ENCODE assay signal across 13 cellular contexts in genomic region chr4:185405296-185405999, GRCh38. TPM values are rescaled to one million over a fixed set of nuclear protein-coding genes. Genes with fewer than 3 reads are reported as not detected.
DNase-seq lines count a peak whose midpoint lies in the region; ATAC-seq, FAIRE-seq and TF ChIP-seq lines count a peak whose summit lies in the region.
"Had no signal": no experiment of that assay in that cellular context is flagged by ENCODE, and none has a peak within 500 bp of the region (broad histone marks: within the 10 kb centered on the region; RNA-seq: fewer than 3 reads in every experiment).

No MANE protein-coding gene starts in this region.

- DNase-seq in NCI-H82 (lab: John Stamatoyannopoulos, UW) (peak; percentile 5), NCI-H82 treated with DMSO at 0.1 percent for 48 hours (lab: John Stamatoyannopoulos, UW; ENCODE audit: unreplicated experiment) (no peak), pancreas (no peak), SHP77 treated with DMSO at 0.1 percent for 48 hours (lab: John Stamatoyannopoulos, UW) (no peak), HuH-7 (ENCODE audit: low spot score) (no peak)
- DNase-seq in activated CD4-positive, alpha-beta T cell treated with anti-CD3 and anti-CD28 coated beads, Interleukin-2, amount 50 U/mL, for 4 hours, result no peak
- DNase-seq: DMS 273 treated with DMSO at 0.1 percent for 48 hours; islet precursor cell; NCI-H774; stimulated activated naive CD4-positive, alpha-beta T cell treated with Interleukin-2 at 50 U/mL for 16 hours had no signal

- no peak overlapping the region for H3K4me3 ChIP-seq in pancreas

- FAIRE-seq in pancreas (lab: Jason Lieb, UNC), result no peak

- no peaks in the 10 kb centered on the region for H3K27me3 ChIP-seq in pancreas

- TF ChIP-seq CTCF in pancreas (IDR thresholded peaks at IDR 0.05), result no peak

- peak; percentile 54 for ATAC-seq in HG02623 (IDR thresholded peaks at IDR 0.05; ENCODE audit: unreplicated experiment)
- peak; percentile 67 for ATAC-seq in HG03571 (IDR thresholded peaks at IDR 0.05; ENCODE audit: unreplicated experiment)
- ATAC-seq in pancreas, result peak; percentile 57 to 85 (median 76)

- no peaks in the 10 kb centered on the region for H3K9me3 ChIP-seq in pancreas

- intact Hi-C loops in pancreas (cut with DNase I), result no loop called here

- peaks cover 0 to 7% (median 0%) of the 10 kb centered on the region in 3 donors for H3K36me3 ChIP-seq in pancreas

- 45 to 49% methylated on average over 6 of the region's 6 CpGs for WGBS in pancreas, 2 donors

- H3K27ac ChIP-seq in pancreas, result peak overlapping the region in 2 of 4 donors; percentile 57 to 67
- H3K27ac ChIP-seq: 22Rv1 had no signal

- peaks cover 0 to 14% (median 5%) of the 10 kb centered on the region in 3 donors for H3K4me1 ChIP-seq in pancreas

RNA-seq across cellular contexts. Expression of gene ANKRD37, which starts 8.8 kb away (rescaled TPM):
- total RNA-seq in pancreas, result 10 to 100 TPM in 2 of 6 donors, 1 to 10 TPM in 4; 4.8 to 13.5 (median 8.6) TPM
- polyA plus RNA-seq in pancreas, result 10 to 100 TPM; 11.5 to 15.3 TPM

RNA-seq across cellular contexts. Expression of gene LRP2BP, which starts 9.7 kb away (rescaled TPM):
- 1 to 10 TPM in 3 of 6 donors, under 1 TPM in 3; 0.79 to 1.2 (median 1.00) TPM for total RNA-seq in pancreas
- polyA plus RNA-seq in pancreas, result 1 to 10 TPM in 1 of 2 donors, under 1 TPM in 1; 0.72 to 2.1 TPM

RNA-seq across cellular contexts. Expression of gene UFSP2, which starts 20.3 kb away (rescaled TPM):
- total RNA-seq in pancreas, result 10 to 100 TPM; 13.4 to 23.4 (median 20.7) TPM
- 10 to 100 TPM; 10.1 to 14.7 TPM for polyA plus RNA-seq in pancreas
